ENCODE assay signal across 10 cellular contexts in the genomic region with DNA sequence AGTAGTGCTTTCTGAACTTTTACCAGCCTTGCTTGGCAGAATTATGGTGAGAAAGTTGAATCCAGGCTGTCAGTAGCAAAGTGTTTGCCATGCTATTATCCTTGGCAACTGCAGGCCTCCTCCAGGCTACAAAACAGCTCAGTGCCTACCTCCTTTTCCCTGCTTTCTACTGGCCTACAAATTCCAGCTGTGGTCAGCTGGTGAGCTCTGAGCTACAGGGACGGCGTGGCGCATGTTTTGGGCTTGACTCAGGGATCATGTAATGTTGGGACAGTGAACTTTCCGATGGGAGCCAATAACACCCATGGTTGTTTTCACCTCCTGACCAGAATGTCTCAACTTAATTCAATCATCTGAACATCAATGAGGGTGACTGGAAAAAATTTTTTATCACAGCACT.
DNase-seq lines count a peak whose midpoint lies in the region; ATAC-seq and TF ChIP-seq lines count a peak whose summit lies in the region.
"Had no signal": no experiment of that assay in that cellular context is flagged by ENCODE, and none has a peak within 500 bp of the region (broad histone marks: within the 10 kb centered on the region; RNA-seq: fewer than 3 reads in every experiment).

No MANE protein-coding gene starts in this region.

- H3K4me3 ChIP-seq in body of pancreas: no peak overlapping the region

- TF ChIP-seq CTCF in body of pancreas (IDR thresholded peaks at IDR 0.05): no peak

- DNase-seq in H4 (ENCODE audit: low spot score) (peak; percentile 88), body of pancreas (peak in 3 of 4 donors; percentile 24 to 50 (median 29)), hepatic stellate cell (ENCODE audit: low spot score) (peak; percentile 52), smooth muscle cell of the brain vasculature (ENCODE audit: low read depth, low spot score) (peak; percentile 79), DMS79 treated with DMSO at 0.1 percent for 48 hours (lab: John Stamatoyannopoulos, UW) (no peak), cerebellar cortex (ENCODE audit: low spot score) (no peak), NCI-H2227 (lab: John Stamatoyannopoulos, UW; ENCODE audit: unreplicated experiment) (no peak)
- no peak for DNase-seq in activated CD4-positive, alpha-beta T cell treated with anti-CD3 and anti-CD28 coated beads for 4 hours
- DNase-seq: NCI-H1105 treated with DMSO at 0.1 percent for 48 hours; stimulated activated naive B cell treated with anti-CD40 and anti-IgM and Interleukin-4, amounts not matched to agents 10 μg/mL and 1 μg/mL and 100 μg/mL, for 72 hours had no signal

- TF ChIP-seq POLR2A in body of pancreas (IDR thresholded peaks at IDR 0.05): no peak

- no peaks in the 10 kb centered on the region for H3K27me3 ChIP-seq in body of pancreas

- H3K36me3 ChIP-seq in body of pancreas (replicated peaks in 1 of 2; ENCODE audit: insufficient read depth in 1 of 2, low read depth in 2 of 2): no peaks in the 10 kb centered on the region

- WGBS in body of pancreas, 2 donors: 85 to 86% methylated on average over 4 of the region's 4 CpGs

- intact Hi-C loops in body of pancreas (cut with DNase I): no loop called here

- H3K9me3 ChIP-seq in body of pancreas: no peaks in the 10 kb centered on the region

- H3K4me1 ChIP-seq in body of pancreas: no peaks in the 10 kb centered on the region

- H3K27ac ChIP-seq in body of pancreas: no peak overlapping the region

- peak; percentile 30 for ATAC-seq in body of pancreas
- ATAC-seq: stimulated activated naive B cell treated with anti-CD40 and anti-IgM and Interleukin-4, amounts not matched to agents 10 μg/mL and 1 μg/mL and 100 μg/mL, for 72 hours had no signal

Comparison
In these comparisons a context has a peak if more than half of its experiments do, and no peak if none do; other contexts are left out.
1. DNase-seq: peak in H4 (single experiment), body of pancreas (3 of 4), hepatic stellate cell (single experiment) and smooth muscle cell of the brain vasculature (single experiment); none in DMS79 treated with DMSO at 0.1 percent for 48 hours (single experiment), cerebellar cortex (single experiment), NCI-H2227 (single experiment) and activated CD4-positive, alpha-beta T cell treated with anti-CD3 and anti-CD28 coated beads for 4 hours (0 of 2).